In genomic region chr1:209989525-209989924, GRCh38 we compare ENCODE assay signal across 10 cellular contexts. TPM values are rescaled to one million over a fixed set of nuclear protein-coding genes. Genes with fewer than 3 reads are reported as not detected.
A peak's percentile ranks its signal among the peaks of the same experiment; 100 is the strongest.
DNase-seq lines count a peak whose midpoint lies in the region; ATAC-seq, FAIRE-seq and TF ChIP-seq lines count a peak whose summit lies in the region.
"Had no signal": no experiment of that assay in that cellular context is flagged by ENCODE, and none has a peak within 500 bp of the region (broad histone marks: within the 10 kb centered on the region; RNA-seq: fewer than 3 reads in every experiment).

No MANE protein-coding gene starts in this region.

- no peak overlapping the region for H3K27ac Mint-ChIP-seq in activated CD4-positive, alpha-beta T cell treated with anti-CD3 and anti-CD28 coated beads, Interleukin-2, amount 10 ng/mL, durations not matched to agents 24 days and 14 days
- no peak overlapping the region for H3K27ac Mint-ChIP-seq in Caco-2 (ENCODE audit: unreplicated experiment)
- H3K27ac Mint-ChIP-seq: activated naive CD8-positive, alpha-beta T cell treated with anti-CD3 and anti-CD28 coated beads, Interleukin-2, amount 10 ng/mL, durations not matched to agents 7 days and 5 days; naive thymus-derived CD8-positive, alpha-beta T cell had no signal

- CTCF ChIA-PET in endothelial cell of umbilical vein (lab: Charles Lee): interaction anchor here (0.7 to 4.2 kb wide), 14 partner anchors 9 to 166 kb away, joined by 3 to 125 read pairs (median 5); no protein-coding TSS in a partner anchor
- CTCF ChIA-PET in Caco-2 (lab: Charles Lee): interaction anchor here (2.0 kb wide), 1 partner anchor 131 kb away, joined by 7 read pairs; no protein-coding TSS in a partner anchor

- peaks cover 0 to 7% (median 0%) of the 10 kb centered on the region in 11 donors for H3K9me3 ChIP-seq in heart right ventricle
- H3K9me3 ChIP-seq in endothelial cell of umbilical vein (replicated peaks; ENCODE audit: control insufficient read depth, insufficient read depth, low read length): no peaks in the 10 kb centered on the region
- H3K9me3 ChIP-seq in Caco-2: no peaks in the 10 kb centered on the region

- H3K27me3 Mint-ChIP-seq in activated CD4-positive, alpha-beta T cell treated with anti-CD3 and anti-CD28 coated beads, Interleukin-2, amount 10 ng/mL, durations not matched to agents 24 days and 14 days: peaks cover 7% of the 10 kb centered on the region
- no peaks in the 10 kb centered on the region for H3K27me3 Mint-ChIP-seq in Caco-2 (ENCODE audit: insufficient read depth, unreplicated experiment)

- no peak for FAIRE-seq in endothelial cell of umbilical vein (lab: Jason Lieb, UNC)

- no peaks in the 10 kb centered on the region for H4K20me1 ChIP-seq in endothelial cell of umbilical vein (replicated peaks; ENCODE audit: control insufficient read depth, extremely low read depth, insufficient read depth, low read length)

- H3K4me2 ChIP-seq in endothelial cell of umbilical vein (ENCODE audit: insufficient read depth, low read length): no peak overlapping the region

- H3K4me3 ChIP-seq in heart right ventricle: no peak overlapping the region
- H3K4me3 ChIP-seq in endothelial cell of umbilical vein (replicated peaks in 1 of 3; ENCODE audit: insufficient read depth in 1 of 3, low read depth in 1 of 3, low read length in 3 of 3): no peak overlapping the region
- no peak overlapping the region for H3K4me3 ChIP-seq in Caco-2 (ENCODE audit: low read depth, low read length)

- intact Hi-C loops in heart right ventricle (cut with DNase I) (loop anchor here in 8 of 10 donors (1.0 to 10.0 kb wide), 8 partner anchors 122 to 422 kb away; no protein-coding TSS in a partner anchor), left cardiac atrium (cut with DNase I) (loop anchor here in 1 of 2 donors (1.0 kb wide), 1 partner anchor 129 kb away; no protein-coding TSS in a partner anchor), endothelial cell of umbilical vein (cut with micrococcal nuclease) (loop anchor here (1.0 to 10.0 kb wide), 5 partner anchors 129 to 425 kb away; no protein-coding TSS in a partner anchor), Caco-2 (cut with micrococcal nuclease; ENCODE audit: unreplicated experiment) (loop anchor here (1.0 kb wide), 3 partner anchors 114 to 139 kb away; no protein-coding TSS in a partner anchor)
- intact Hi-C loops in activated CD4-positive, alpha-beta T cell treated with anti-CD3 and anti-CD28 coated beads, Interleukin-2, amount 10 ng/mL, durations not matched to agents 24 days and 14 days (cut with micrococcal nuclease): loop anchor here (1.0 kb wide), 1 partner anchor 129 kb away; no protein-coding TSS in a partner anchor

- no peaks in the 10 kb centered on the region for H3K4me1 Mint-ChIP-seq in activated CD4-positive, alpha-beta T cell treated with anti-CD3 and anti-CD28 coated beads, Interleukin-2, amount 10 ng/mL, durations not matched to agents 24 days and 14 days
- no peaks in the 10 kb centered on the region for H3K4me1 Mint-ChIP-seq in Caco-2 (ENCODE audit: low read depth, unreplicated experiment)
- H3K4me1 Mint-ChIP-seq: activated naive CD8-positive, alpha-beta T cell treated with anti-CD3 and anti-CD28 coated beads, Interleukin-2, amount 10 ng/mL, durations not matched to agents 7 days and 5 days; naive thymus-derived CD8-positive, alpha-beta T cell had no signal

- DNase-seq in heart right ventricle (no peak), left cardiac atrium (no peak), NCI-H69 (lab: John Stamatoyannopoulos, UW) (peak; percentile 61), endothelial cell of umbilical vein (ENCODE audit: low read depth, low spot score) (peak; percentile 31), GDM1 (lab: John Stamatoyannopoulos, UW) (no peak), Caco-2 (no peak), mucosa of gallbladder (ENCODE audit: low spot score) (no peak)
- no peak for DNase-seq in activated CD4-positive, alpha-beta T cell treated with anti-CD3 and anti-CD28 coated beads, Interleukin-2, amount 10 ng/mL, durations not matched to agents 24 days and 14 days
- DNase-seq: activated naive CD8-positive, alpha-beta T cell treated with anti-CD3 and anti-CD28 coated beads, Interleukin-2, amount 10 ng/mL, durations not matched to agents 7 days and 5 days; naive thymus-derived CD8-positive, alpha-beta T cell had no signal

- BruUV-seq in endothelial cell of umbilical vein (replicated peaks; lab: Mats Ljungman, UMichigan): no TSS peak
- no TSS peak for BruUV-seq in Caco-2 (replicated peaks; lab: Mats Ljungman, UMichigan)

- no peaks in the 10 kb centered on the region for H3K36me3 Mint-ChIP-seq in activated CD4-positive, alpha-beta T cell treated with anti-CD3 and anti-CD28 coated beads, Interleukin-2, amount 10 ng/mL, durations not matched to agents 24 days and 14 days (ENCODE audit: low read depth)
- H3K36me3 Mint-ChIP-seq in Caco-2 (ENCODE audit: insufficient read depth, unreplicated experiment): no peaks in the 10 kb centered on the region
- H3K36me3 Mint-ChIP-seq: activated naive CD8-positive, alpha-beta T cell treated with anti-CD3 and anti-CD28 coated beads, Interleukin-2, amount 10 ng/mL, durations not matched to agents 7 days and 5 days had no signal

- TF ChIP-seq CTCF in heart right ventricle (IDR thresholded peaks at IDR 0.05): peak in 8 of 9 donors; percentile 6 to 52 (median 28)
- TF ChIP-seq CTCF in endothelial cell of umbilical vein (IDR thresholded peaks at IDR 0.05; ENCODE audit: extremely low read depth in 1 of 2, insufficient read depth in 1 of 2, low read depth in 1 of 2, low read length in 2 of 2): no peak
- TF ChIP-seq CTCF in Caco-2 (IDR thresholded peaks at IDR 0.05; ENCODE audit: insufficient read depth in 1 of 2, low read depth in 1 of 2, low read length in 1 of 2, severe bottlenecking in 1 of 2, unreplicated experiment in 1 of 2): peak in 1 of 2 experiments; percentile 38

- H2AFZ ChIP-seq in endothelial cell of umbilical vein (ENCODE audit: low read depth, low read length): no peak overlapping the region

- no peak overlapping the region for H3K9ac ChIP-seq in endothelial cell of umbilical vein (replicated peaks; ENCODE audit: extremely low read depth, insufficient read depth, low read length)

- ATAC-seq in heart right ventricle (no peak), left cardiac atrium (no peak)
- ATAC-seq: naive thymus-derived CD8-positive, alpha-beta T cell had no signal

- POLR2A ChIA-PET in endothelial cell of umbilical vein (lab: Charles Lee) (no interaction called here), Caco-2 (lab: Charles Lee) (no interaction called here)

- no peaks in the 10 kb centered on the region for H3K9me1 ChIP-seq in endothelial cell of umbilical vein (replicated peaks; ENCODE audit: control insufficient read depth, extremely low read depth, insufficient read depth, low read length)

- H3K79me2 ChIP-seq in endothelial cell of umbilical vein (ENCODE audit: control insufficient read depth, insufficient read depth, low read length): no peaks in the 10 kb centered on the region

- dilution Hi-C loops in endothelial cell of umbilical vein (cut with MboI; ENCODE audit: extremely low pct_ligation_motif_present, low sequenced_read_pairs): no loop called here

- no peak for TF ChIP-seq POLR2A in endothelial cell of umbilical vein (IDR thresholded peaks at IDR 0.05; ENCODE audit: low read depth, low read length)

- H3K4me1 ChIP-seq in heart right ventricle (no peaks in the 10 kb centered on the region), endothelial cell of umbilical vein (ENCODE audit: control insufficient read depth, extremely low read depth, insufficient read depth, low read length) (no peaks in the 10 kb centered on the region), Caco-2 (0 out of 2 replicates have a peak, but pooled peaks cover 6% of the 10 kb centered on the region)

- H3K4me3 Mint-ChIP-seq in activated CD4-positive, alpha-beta T cell treated with anti-CD3 and anti-CD28 coated beads, Interleukin-2, amount 10 ng/mL, durations not matched to agents 24 days and 14 days: no peak overlapping the region
- H3K4me3 Mint-ChIP-seq in Caco-2 (ENCODE audit: unreplicated experiment): no peak overlapping the region
- H3K4me3 Mint-ChIP-seq: activated naive CD8-positive, alpha-beta T cell treated with anti-CD3 and anti-CD28 coated beads, Interleukin-2, amount 10 ng/mL, durations not matched to agents 7 days and 5 days; naive thymus-derived CD8-positive, alpha-beta T cell had no signal

- H3K36me3 ChIP-seq in heart right ventricle (no peaks in the 10 kb centered on the region), endothelial cell of umbilical vein (ENCODE audit: control insufficient read depth in 2 of 2, extremely low read depth in 1 of 2, insufficient read depth in 2 of 2, low read length in 2 of 2) (no peaks in the 10 kb centered on the region), Caco-2 (ENCODE audit: control insufficient read depth, insufficient read depth, low read length) (no peaks in the 10 kb centered on the region)

- WGBS in heart right ventricle, 2 donors: 29 to 32% methylated on average over 3 of the region's 3 CpGs

- H3K27me3 ChIP-seq in heart right ventricle (peaks cover 0 to 36% (median 18%) of the 10 kb centered on the region in 7 donors), endothelial cell of umbilical vein (ENCODE audit: control insufficient read depth in 2 of 2, insufficient read depth in 2 of 2, low read length in 2 of 2) (peaks cover 3 to 14% of the 10 kb centered on the region in 2 experiments), Caco-2 (replicated peaks; ENCODE audit: control insufficient read depth, insufficient read depth, low read length) (no peaks in the 10 kb centered on the region)

- no peaks in the 10 kb centered on the region for H3K9me3 Mint-ChIP-seq in activated CD4-positive, alpha-beta T cell treated with anti-CD3 and anti-CD28 coated beads, Interleukin-2, amount 10 ng/mL, durations not matched to agents 24 days and 14 days
- H3K9me3 Mint-ChIP-seq in Caco-2 (ENCODE audit: unreplicated experiment): no peaks in the 10 kb centered on the region
- H3K9me3 Mint-ChIP-seq: activated naive CD8-positive, alpha-beta T cell treated with anti-CD3 and anti-CD28 coated beads, Interleukin-2, amount 10 ng/mL, durations not matched to agents 7 days and 5 days had no signal

- no peak overlapping the region for H3K27ac ChIP-seq in heart right ventricle
- H3K27ac ChIP-seq in endothelial cell of umbilical vein (ENCODE audit: insufficient read depth, low read depth, low read length): no peak overlapping the region

RNA-seq across cellular contexts. Expression of gene SYT14, which starts 51.5 kb away (rescaled TPM):
- total RNA-seq in heart right ventricle: under 1 TPM in 1 of 10 donors, not detected in 9; 0.06 TPM
- polyA plus RNA-seq in heart right ventricle: not detected
- total RNA-seq in left cardiac atrium: under 1 TPM in 1 of 2 donors, not detected in 1; 0.08 TPM
- total RNA-seq in endothelial cell of umbilical vein: 0.18 and 0.30 TPM in 2 replicates
- 0.08 TPM in 2 replicates for polyA plus RNA-seq in endothelial cell of umbilical vein
- 0.11 and 0.12 TPM in 2 replicates for polyA plus RNA-seq in endothelial cell of umbilical vein (2011; cell fraction: cytosol; rRNA removed)
- polyA plus RNA-seq in endothelial cell of umbilical vein (2011; cell fraction: nucleus; rRNA removed): 0.28 and 0.42 TPM in 2 replicates
- polyA plus RNA-seq in endothelial cell of umbilical vein (2012): 3.9 and 5.3 TPM in 2 replicates
- polyA minus RNA-seq in endothelial cell of umbilical vein: 0.73 and 0.76 TPM in 2 replicates
- not detected for polyA minus RNA-seq in endothelial cell of umbilical vein (2011; cell fraction: cytosol; rRNA and poly(A)+ RNA removed)
- 0.87 and 1.3 TPM in 2 replicates for polyA minus RNA-seq in endothelial cell of umbilical vein (2011; cell fraction: nucleus; rRNA and poly(A)+ RNA removed)
- not detected in 2 replicates for total RNA-seq in activated CD4-positive, alpha-beta T cell treated with anti-CD3 and anti-CD28 coated beads, Interleukin-2, amount 10 ng/mL, durations not matched to agents 24 days and 14 days
- total RNA-seq in Caco-2 (2022): 0.18 and 0.19 TPM in 2 replicates
- 0.06 TPM for total RNA-seq in mucosa of gallbladder
- total RNA-seq: activated naive CD8-positive, alpha-beta T cell treated with anti-CD3 and anti-CD28 coated beads, Interleukin-2, amount 10 ng/mL, durations not matched to agents 7 days and 5 days; naive thymus-derived CD8-positive, alpha-beta T cell had no signal
- polyA plus RNA-seq: naive thymus-derived CD8-positive, alpha-beta T cell had no signal

Comparison
In these comparisons a context has a peak if more than half of its experiments do, and no peak if none do; other contexts are left out.
1. DNase-seq: peak in NCI-H69 (single experiment) and endothelial cell of umbilical vein (single experiment); none in heart right ventricle (0 of 2), left cardiac atrium (single experiment), activated CD4-positive, alpha-beta T cell treated with anti-CD3 and anti-CD28 coated beads, Interleukin-2, amount 10 ng/mL, durations not matched to agents 24 days and 14 days (single experiment), GDM1 (single experiment), Caco-2 (0 of 2) and mucosa of gallbladder (single experiment).
2. CTCF ChIP-seq: peak in heart right ventricle (8 of 9); none in endothelial cell of umbilical vein (0 of 2).